In genomic region chr16:12903325-12904040, GRCh38 we compare ENCODE assay signal across 1 cellular context.
TF ChIP-seq lines count a peak whose summit lies in the region.

No MANE protein-coding gene starts in this region.

TF ChIP-seq in SK-N-SH, 30 proteins besides CTCF, POLR2A, EP300 and RAD21 (continued from another document):
- TF ChIP-seq ZBTB33 (IDR thresholded peaks at IDR 0.05; ENCODE audit: borderline replicate concordance, low read depth): no peak
- TF ChIP-seq RCOR1 (IDR thresholded peaks at IDR 0.05; ENCODE audit: low read length): no peak
- no peak for TF ChIP-seq FOSL2 (IDR thresholded peaks at IDR 0.05; ENCODE audit: borderline replicate concordance, low read depth)
- no peak for TF ChIP-seq IRF3 (IDR thresholded peaks at IDR 0.05; ENCODE audit: low read depth, low read length)
- no peak for TF ChIP-seq MAX (IDR thresholded peaks at IDR 0.05; ENCODE audit: low read depth)
- TF ChIP-seq GATA2 (CRISPR knock-in tag; IDR thresholded peaks at IDR 0.05): no peak
- TF ChIP-seq POLR2AphosphoS5 (IDR thresholded peaks at IDR 0.05; ENCODE audit: low read depth, low read length): no peak
